In genomic region chr4:101103381-101104142, GRCh38 we compare ENCODE assay signal across 8 cellular contexts.
DNase-seq lines count a peak whose midpoint lies in the region; ATAC-seq, FAIRE-seq and TF ChIP-seq lines count a peak whose summit lies in the region.

No MANE protein-coding gene starts in this region.

- no peak overlapping the region for H3K9ac ChIP-seq in HUES48 (ENCODE audit: low read depth, low read length)
- no peak overlapping the region for H3K9ac ChIP-seq in astrocyte (ENCODE audit: low read length)
- no peak overlapping the region for H3K9ac ChIP-seq in neural cell (ENCODE audit: low read length)

- H3K36me3 ChIP-seq in HUES48 (ENCODE audit: control insufficient read depth, insufficient read depth, low read length), result no peaks in the 10 kb centered on the region
- no peaks in the 10 kb centered on the region for H3K36me3 ChIP-seq in astrocyte (ENCODE audit: insufficient read depth, low read length)
- H3K36me3 ChIP-seq in neural cell (ENCODE audit: insufficient read depth, low read length), result no peaks in the 10 kb centered on the region

- no peak for TF ChIP-seq CTCF in astrocyte (IDR thresholded peaks at IDR 0.05; ENCODE audit: insufficient read depth, low read depth, low read length)
- no peak for TF ChIP-seq CTCF in neural cell (IDR thresholded peaks at IDR 0.05; ENCODE audit: poor library complexity, severe bottlenecking)
- no peak for TF ChIP-seq CTCF in Calu3 (IDR thresholded peaks at IDR 0.05; ENCODE audit: unreplicated experiment)
- no peak for TF ChIP-seq CTCF in RWPE1 (conservative IDR thresholded peaks at IDR 0.05; ENCODE audit: low read depth)

- H3K27ac ChIP-seq in HUES48 (ENCODE audit: low read depth, low read length) (peak overlapping the region; percentile 44), astrocyte (ENCODE audit: low read depth, low read length) (no peak overlapping the region), neural cell (ENCODE audit: low read length) (no peak overlapping the region), RWPE1 (no peak overlapping the region)

- POLR2A ChIA-PET in RWPE1 (lab: Yijun Ruan, JAX; ENCODE audit: low non-redundant PET), result no interaction called here

- H3K4me2 ChIP-seq in astrocyte (ENCODE audit: low read length), result no peak overlapping the region
- H3K4me2 ChIP-seq in neural cell (ENCODE audit: low read length), result no peak overlapping the region

- H3K4me1 ChIP-seq in HUES48 (ENCODE audit: control insufficient read depth, insufficient read depth, low read length), result peaks cover 23% of the 10 kb centered on the region
- H3K4me1 ChIP-seq in astrocyte (ENCODE audit: insufficient read depth, low read length), result peaks cover 4% of the 10 kb centered on the region

- H4K20me1 ChIP-seq in astrocyte (ENCODE audit: insufficient read depth, low read length) (peaks cover 2% of the 10 kb centered on the region), neural cell (ENCODE audit: insufficient read depth) (no peaks in the 10 kb centered on the region)

- H3K79me2 ChIP-seq in astrocyte (ENCODE audit: insufficient read depth, low read length), result no peaks in the 10 kb centered on the region
- no peaks in the 10 kb centered on the region for H3K79me2 ChIP-seq in neural cell (replicated peaks; ENCODE audit: insufficient read depth, low read length)

- no peak overlapping the region for H3K4me3 ChIP-seq in HUES48 (ENCODE audit: low read depth, low read length)
- H3K4me3 ChIP-seq in astrocyte (ENCODE audit: insufficient read depth, low read depth, low read length), result no peak overlapping the region
- no peak overlapping the region for H3K4me3 ChIP-seq in neural cell (ENCODE audit: low read length)

- H3K9me3 ChIP-seq in HUES48 (ENCODE audit: control insufficient read depth, insufficient read depth, low read length), result no peaks in the 10 kb centered on the region
- H3K9me3 ChIP-seq in astrocyte (ENCODE audit: insufficient read depth, low read depth, low read length), result no peaks in the 10 kb centered on the region
- no peaks in the 10 kb centered on the region for H3K9me3 ChIP-seq in neural cell (ENCODE audit: low read length)

- TF ChIP-seq EP300 in neural cell (conservative IDR thresholded peaks at IDR 0.05; ENCODE audit: poor library complexity, severe bottlenecking), result peak; percentile 79

- H3K27me3 ChIP-seq in HUES48 (ENCODE audit: control insufficient read depth, insufficient read depth, low read length), result no peaks in the 10 kb centered on the region
- no peaks in the 10 kb centered on the region for H3K27me3 ChIP-seq in astrocyte (ENCODE audit: insufficient read depth, low read length)
- no peaks in the 10 kb centered on the region for H3K27me3 ChIP-seq in neural cell (ENCODE audit: insufficient read depth, low read depth, low read length)

- intact Hi-C loops in Calu3 (cut with micrococcal nuclease; ENCODE audit: unreplicated experiment), result loop anchor here (5.0 kb wide), 1 partner anchor 496 kb away; no protein-coding TSS in a partner anchor

- H3K9me2 ChIP-seq in neural cell (ENCODE audit: insufficient read depth, low read length), result no peaks in the 10 kb centered on the region

- H2AFZ ChIP-seq in astrocyte (ENCODE audit: low read depth, low read length) (no peak overlapping the region), neural cell (ENCODE audit: low read depth, low read length) (no peak overlapping the region)

- no peaks in the 10 kb centered on the region for H3F3A ChIP-seq in neural cell (ENCODE audit: insufficient read depth, low read length, poor library complexity, severe bottlenecking)

- H3K36me3 Mint-ChIP-seq in astrocyte (ENCODE audit: low read depth, unreplicated experiment) (no peaks in the 10 kb centered on the region), Calu3 (ENCODE audit: insufficient read depth, unreplicated experiment) (no peaks in the 10 kb centered on the region)

- DNase-seq in GF-D8 (lab: John Stamatoyannopoulos, UW), result peak; percentile 91
- DNase-seq in astrocyte (ENCODE audit: low read depth), result no peak
- DNase-seq in stimulated activated CD4-positive, alpha-beta T cell treated with anti-CD3 and anti-CD28 coated beads, Interleukin-4, amount 100 ng/mL, for 24 hours, result no peak
- DNase-seq in Calu3, result no peak
- no peak for DNase-seq in RWPE1 (ENCODE audit: low spot score)

- no peaks in the 10 kb centered on the region for H3K9me3 Mint-ChIP-seq in astrocyte (ENCODE audit: unreplicated experiment)
- H3K9me3 Mint-ChIP-seq in Calu3 (ENCODE audit: low read depth, unreplicated experiment), result no peaks in the 10 kb centered on the region

- BruUV-seq in Calu3 (replicated peaks; lab: Mats Ljungman, UMichigan), result no TSS peak

- CTCF ChIA-PET in Calu3 (lab: Charles Lee) (no interaction called here), RWPE1 (lab: Yijun Ruan, JAX) (interaction anchor here (0.6 kb wide), 1 partner anchor 568 kb away, joined by 3 read pairs; no protein-coding TSS in a partner anchor)

- peak; percentile 86 for ATAC-seq in GM21526 (IDR thresholded peaks at IDR 0.05; ENCODE audit: low FRiP score, unreplicated experiment)

- no peaks in the 10 kb centered on the region for H3K27me3 Mint-ChIP-seq in astrocyte (ENCODE audit: low read depth, unreplicated experiment)
- H3K27me3 Mint-ChIP-seq in Calu3 (ENCODE audit: unreplicated experiment), result no peaks in the 10 kb centered on the region

- H3K4me3 Mint-ChIP-seq in astrocyte (ENCODE audit: unreplicated experiment), result no peak overlapping the region
- no peak overlapping the region for H3K4me3 Mint-ChIP-seq in Calu3 (ENCODE audit: low read depth, unreplicated experiment)

- TF ChIP-seq RAD21 in neural cell (conservative IDR thresholded peaks at IDR 0.05), result no peak

- H3K4me1 Mint-ChIP-seq in astrocyte (ENCODE audit: low read depth, unreplicated experiment), result peaks cover 23% of the 10 kb centered on the region
- peaks cover 9% of the 10 kb centered on the region for H3K4me1 Mint-ChIP-seq in Calu3 (ENCODE audit: low read depth, unreplicated experiment)

- FAIRE-seq in astrocyte (lab: Jason Lieb, UNC), result peak; percentile 29

- H3K27ac Mint-ChIP-seq in astrocyte (ENCODE audit: unreplicated experiment), result peak overlapping the region; percentile 63
- no peak overlapping the region for H3K27ac Mint-ChIP-seq in Calu3 (ENCODE audit: unreplicated experiment)

TF ChIP-seq in neural cell, 6 proteins besides CTCF, POLR2A, EP300 and RAD21:
- TF ChIP-seq TAF1 (IDR thresholded peaks at IDR 0.05; ENCODE audit: low read depth), result no peak
- TF ChIP-seq POLR2AphosphoS5 (IDR thresholded peaks at IDR 0.05), result peak; percentile 34
- no peak for TF ChIP-seq REST (IDR thresholded peaks at IDR 0.05; ENCODE audit: borderline replicate concordance)
- TF ChIP-seq SMC3 (conservative IDR thresholded peaks at IDR 0.05; ENCODE audit: poor library complexity), result no peak
